Comparison of ENCODE assay signal across 8 cellular contexts in the genomic region with DNA sequence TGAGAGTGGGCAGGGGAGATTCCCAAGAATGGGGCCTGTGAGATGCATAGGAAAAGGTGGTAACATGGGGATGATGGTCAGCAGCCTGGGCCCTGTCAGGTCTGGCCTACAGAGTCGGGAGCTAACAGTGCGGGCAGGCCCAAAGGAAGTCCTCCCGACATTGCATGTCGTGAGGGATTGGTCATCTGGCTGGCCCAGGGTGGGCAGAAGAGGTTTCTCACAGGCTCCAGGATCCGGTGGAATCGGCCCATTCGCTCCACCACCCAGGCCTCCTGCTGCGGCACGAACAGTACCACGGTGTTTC. TPM values are rescaled to one million over a fixed set of nuclear protein-coding genes. Genes with fewer than 3 reads are reported as not detected.
DNase-seq lines count a peak whose midpoint lies in the region; ATAC-seq and TF ChIP-seq lines count a peak whose summit lies in the region.

No MANE protein-coding gene starts in this region.

- peak overlapping the region; percentile 83 to 96 for H3K4me3 ChIP-seq in CD4-positive, alpha-beta memory T cell (ENCODE audit: low read length in 2 of 2)
- H3K4me3 ChIP-seq in ascending aorta (peak overlapping the region; percentile 71 to 78), testis (peak overlapping the region; percentile 77 to 78)

- peaks cover 0 to 3% (median 0%) of the 10 kb centered on the region in 8 donors for H3K9me3 Mint-ChIP-seq in CD4-positive, alpha-beta memory T cell

- H3K27me3 ChIP-seq in CD4-positive, alpha-beta memory T cell (ENCODE audit: insufficient read depth, low read length): no peaks in the 10 kb centered on the region
- no peaks in the 10 kb centered on the region for H3K27me3 ChIP-seq in ascending aorta
- H3K27me3 ChIP-seq in layer of hippocampus (ENCODE audit: control insufficient read depth, insufficient read depth, low read length): no peaks in the 10 kb centered on the region
- H3K27me3 ChIP-seq in testis: no peaks in the 10 kb centered on the region

- no peak for DNase-seq in CD4-positive, alpha-beta memory T cell
- no peak for DNase-seq in ascending aorta (ENCODE audit: low spot score in 2 of 2)
- DNase-seq in testis: no peak
- no peak for DNase-seq in NCI-H1417 treated with DMSO at 0.1 percent for 48 hours (lab: John Stamatoyannopoulos, UW)
- DNase-seq in DMS114 treated with DMSO at 0.1 percent for 48 hours (lab: John Stamatoyannopoulos, UW; ENCODE audit: unreplicated experiment): no peak
- DNase-seq in NCI-H146 (lab: John Stamatoyannopoulos, UW): no peak

- ATAC-seq in HG02943 (IDR thresholded peaks at IDR 0.05; ENCODE audit: low read depth, unreplicated experiment): peak; percentile 15

- peak overlapping the region; percentile 90 to 98 (median 94) for H3K4me3 Mint-ChIP-seq in CD4-positive, alpha-beta memory T cell

- POLR2A ChIA-PET in CD4-positive, alpha-beta memory T cell (lab: Charles Lee; ENCODE audit: partially characterized antibody): interaction anchor here (1.1 to 5.5 kb wide), 10 partner anchors 9 to 504 kb away, joined by 3 to 51 read pairs (median 11); a partner anchor contains a TSS

- CTCF ChIA-PET in CD4-positive, alpha-beta memory T cell (lab: Charles Lee; ENCODE audit: partially characterized antibody): interaction anchor here (0.9 to 2.5 kb wide), 7 partner anchors 9 to 514 kb away, joined by 3 to 10 read pairs (median 4); a partner anchor contains a TSS

- peaks cover 29 to 42% of the 10 kb centered on the region in 2 donors for H3K36me3 Mint-ChIP-seq in CD4-positive, alpha-beta memory T cell

- intact Hi-C loops in CD4-positive, alpha-beta memory T cell (cut with micrococcal nuclease): no loop called here
- intact Hi-C loops in ascending aorta (cut with DNase I) (loop anchor here (2.0 kb wide), 1 partner anchor 114 kb away; a partner anchor contains a TSS), testis (cut with DNase I; ENCODE audit: low total_unique reads) (loop anchor here (10.0 kb wide), 1 partner anchor 108 kb away; no protein-coding TSS in a partner anchor)

- no peak for TF ChIP-seq CTCF in ascending aorta (IDR thresholded peaks at IDR 0.05)
- TF ChIP-seq CTCF in testis (IDR thresholded peaks at IDR 0.05): no peak

- WGBS in testis, 2 donors: 1 to 6% methylated on average over 10 of the region's 10 CpGs

- H3K27me3 Mint-ChIP-seq in CD4-positive, alpha-beta memory T cell: no peaks in the 10 kb centered on the region

- no peak for TF ChIP-seq POLR2A in testis (IDR thresholded peaks at IDR 0.05)

- peak overlapping the region; percentile 91 to 100 (median 99) for H3K27ac Mint-ChIP-seq in CD4-positive, alpha-beta memory T cell

- peaks cover 24 to 50% (median 35%) of the 10 kb centered on the region in 4 donors for H3K4me1 Mint-ChIP-seq in CD4-positive, alpha-beta memory T cell

- peaks cover 23% of the 10 kb centered on the region for H3K4me1 ChIP-seq in CD4-positive, alpha-beta memory T cell (ENCODE audit: insufficient read depth, low read length)
- H3K4me1 ChIP-seq in ascending aorta (peaks cover 4 to 12% of the 10 kb centered on the region in 2 donors), testis (peaks cover 12% of the 10 kb centered on the region)

- H3K9me3 ChIP-seq in CD4-positive, alpha-beta memory T cell (ENCODE audit: control insufficient read depth in 1 of 2, low read length in 2 of 2): no peaks in the 10 kb centered on the region
- no peaks in the 10 kb centered on the region for H3K9me3 ChIP-seq in ascending aorta
- no peaks in the 10 kb centered on the region for H3K9me3 ChIP-seq in testis

- peaks cover 23% of the 10 kb centered on the region for H3K36me3 ChIP-seq in CD4-positive, alpha-beta memory T cell (ENCODE audit: insufficient read depth, low read length)
- H3K36me3 ChIP-seq in ascending aorta (peaks cover 30 to 52% of the 10 kb centered on the region in 2 donors), testis (ENCODE audit: low read depth, missing control alignments) (no peaks in the 10 kb centered on the region)

- peak overlapping the region; percentile 95 for H3K27ac ChIP-seq in CD4-positive, alpha-beta memory T cell (ENCODE audit: low read depth, low read length)
- H3K27ac ChIP-seq in ascending aorta: peak overlapping the region; percentile 81 to 90
- H3K27ac ChIP-seq in layer of hippocampus (ENCODE audit: low read depth, low read length): peak overlapping the region; percentile 85
- H3K27ac ChIP-seq in testis: peak overlapping the region; percentile 60 to 90

RNA-seq across cellular contexts. Expression of a gene that starts 0.5 kb away (rescaled TPM):
- total RNA-seq in CD4-positive, alpha-beta memory T cell: 10 to 100 TPM; 42.9 to 45.3 TPM
- 100 to 1,000 TPM in 1 of 2 donors, 10 to 100 TPM in 1; 92.4 to 140 TPM for polyA plus RNA-seq in CD4-positive, alpha-beta memory T cell
- total RNA-seq in ascending aorta (94.2 TPM), testis (100 to 1,000 TPM in 1 of 2 donors, 10 to 100 TPM in 1; 87.1 to 115 TPM)
- polyA plus RNA-seq in testis (ENCODE audit: insufficient read depth, low read depth, low replicate concordance): 102 TPM

RNA-seq across cellular contexts. Expression of a gene that starts 6.0 kb away (rescaled TPM):
- total RNA-seq in CD4-positive, alpha-beta memory T cell: 10 to 100 TPM; 23.4 to 29.7 TPM
- polyA plus RNA-seq in CD4-positive, alpha-beta memory T cell: 10 to 100 TPM; 17.9 to 25.2 TPM
- total RNA-seq in ascending aorta (2.4 TPM), testis (10 to 100 TPM; 27.6 to 33.1 TPM)
- 41.4 TPM for polyA plus RNA-seq in testis (ENCODE audit: insufficient read depth, low read depth, low replicate concordance)

RNA-seq across cellular contexts. Expression of a gene that starts 13.2 kb away (rescaled TPM):
- total RNA-seq in CD4-positive, alpha-beta memory T cell: 1 to 10 TPM; 8.6 to 9.1 TPM
- 10 to 100 TPM in 1 of 2 donors, 1 to 10 TPM in 1; 3.7 to 10.1 TPM for polyA plus RNA-seq in CD4-positive, alpha-beta memory T cell
- total RNA-seq in ascending aorta: 58.3 TPM
- 10 to 100 TPM; 15.9 to 19.6 TPM for total RNA-seq in testis
- polyA plus RNA-seq in testis (ENCODE audit: insufficient read depth, low read depth, low replicate concordance): 16.0 TPM

RNA-seq across cellular contexts. Expression of a gene that starts 22.7 kb away (rescaled TPM):
- total RNA-seq in CD4-positive, alpha-beta memory T cell: 10 to 100 TPM; 24.0 to 27.9 TPM
- polyA plus RNA-seq in CD4-positive, alpha-beta memory T cell: 10 to 100 TPM in 1 of 2 donors, 1 to 10 TPM in 1; 2.9 to 12.5 TPM
- total RNA-seq in ascending aorta: 45.4 TPM
- 10 to 100 TPM; 32.3 to 57.2 TPM for total RNA-seq in testis
- 25.5 TPM for polyA plus RNA-seq in testis (ENCODE audit: insufficient read depth, low read depth, low replicate concordance)

RNA-seq across cellular contexts. Expression of a gene that starts 30.0 kb away (rescaled TPM):
- 100 to 1,000 TPM; 156 to 157 TPM for total RNA-seq in CD4-positive, alpha-beta memory T cell
- polyA plus RNA-seq in CD4-positive, alpha-beta memory T cell: 100 to 1,000 TPM; 195 to 206 TPM
- total RNA-seq in ascending aorta (96.3 TPM), testis (100 to 1,000 TPM; 171 to 186 TPM)
- polyA plus RNA-seq in testis (ENCODE audit: insufficient read depth, low read depth, low replicate concordance): 229 TPM
